ENCODE assay signal across 9 cellular contexts in genomic region chrX:49071877-49072711, GRCh38. TPM values are rescaled to one million over a fixed set of nuclear protein-coding genes. Genes with fewer than 3 reads are reported as not detected.
A peak's percentile ranks its signal among the peaks of the same experiment; 100 is the strongest.
DNase-seq lines count a peak whose midpoint lies in the region; ATAC-seq, FAIRE-seq and TF ChIP-seq lines count a peak whose summit lies in the region.
"Had no signal": no experiment of that assay in that cellular context is flagged by ENCODE, and none has a peak within 500 bp of the region (broad histone marks: within the 10 kb centered on the region; RNA-seq: fewer than 3 reads in every experiment).

No MANE protein-coding gene starts in this region.

- DNase-seq in AG20443 (ENCODE audit: low spot score) (peak; percentile 34), foreskin fibroblast (peak; percentile 57 to 85), neuronal stem cell (ENCODE audit: low spot score) (no peak), HK-2 (ENCODE audit: unreplicated experiment) (no peak), D721Med (ENCODE audit: insufficient read length, low spot score) (no peak)
- DNase-seq in activated CD8-positive, alpha-beta T cell treated with anti-CD3 and anti-CD28 coated beads for 36 hours: no peak

- H3K79me1 ChIP-seq in neuronal stem cell (ENCODE audit: low read depth, low read length): peaks cover 3% of the 10 kb centered on the region

- peak overlapping the region; percentile 76 to 79 for H3K4me3 ChIP-seq in foreskin fibroblast (ENCODE audit: low read depth in 1 of 2, low read length in 2 of 2)
- peak overlapping the region in 1 of 2 donors; percentile 88 for H3K4me3 ChIP-seq in neuronal stem cell (ENCODE audit: low read length in 2 of 2)
- H3K4me3 ChIP-seq: GM12878 had no signal

- peak overlapping the region; percentile 60 for H3K9ac ChIP-seq in neuronal stem cell (ENCODE audit: low read depth, low read length, poor library complexity)

- ATAC-seq in activated CD8-positive, alpha-beta T cell treated with anti-CD3 and anti-CD28 coated beads for 36 hours: no peak
- no peak for ATAC-seq in stimulated activated memory B cell treated with anti-CD40 and anti-IgM and Interleukin-4, amounts not matched to agents 10 μg/mL and 1 μg/mL and 100 μg/mL, for 72 hours
- ATAC-seq in HG03432 (IDR thresholded peaks at IDR 0.05; ENCODE audit: unreplicated experiment): no peak
- ATAC-seq: GM12878 had no signal

- no peak overlapping the region for H3K23ac ChIP-seq in neuronal stem cell (ENCODE audit: low read depth, low read length, poor library complexity)

- H3K27me3 Mint-ChIP-seq in activated CD8-positive, alpha-beta T cell treated with anti-CD3 and anti-CD28 coated beads for 36 hours: no peaks in the 10 kb centered on the region
- H3K27me3 Mint-ChIP-seq in stimulated activated memory B cell treated with anti-CD40 and anti-IgM and Interleukin-4, amounts not matched to agents 10 μg/mL and 1 μg/mL and 100 μg/mL, for 72 hours: no peaks in the 10 kb centered on the region

- no peak overlapping the region for H2AFZ ChIP-seq in neuronal stem cell (ENCODE audit: low read length)

- POLR2A ChIA-PET in activated CD8-positive, alpha-beta T cell treated with anti-CD3 and anti-CD28 coated beads for 36 hours (lab: Charles Lee): no interaction called here

- no peak for FAIRE-seq in D721Med (lab: Jason Lieb, UNC)
- FAIRE-seq: GM12878 had no signal

- no peak overlapping the region for H3K4ac ChIP-seq in neuronal stem cell (ENCODE audit: low read length)

- no peaks in the 10 kb centered on the region for H3K27me3 ChIP-seq in neuronal stem cell (ENCODE audit: control insufficient read depth in 3 of 3, insufficient read depth in 3 of 3, low read depth in 1 of 3, low read length in 3 of 3)

- no peak for TF ChIP-seq CTCF in activated CD8-positive, alpha-beta T cell treated with anti-CD3 and anti-CD28 coated beads for 36 hours (IDR thresholded peaks at IDR 0.05)
- no peak for TF ChIP-seq CTCF in foreskin fibroblast (IDR thresholded peaks at IDR 0.05; ENCODE audit: low read depth, low read length)
- TF ChIP-seq CTCF in D721Med (IDR thresholded peaks at IDR 0.05; ENCODE audit: insufficient read depth, missing control alignments): no peak

- H3K36me3 Mint-ChIP-seq in activated CD8-positive, alpha-beta T cell treated with anti-CD3 and anti-CD28 coated beads for 36 hours (ENCODE audit: low read depth): peaks cover 18% of the 10 kb centered on the region
- peaks cover 26% of the 10 kb centered on the region for H3K36me3 Mint-ChIP-seq in stimulated activated memory B cell treated with anti-CD40 and anti-IgM and Interleukin-4, amounts not matched to agents 10 μg/mL and 1 μg/mL and 100 μg/mL, for 72 hours

- CTCF ChIA-PET in activated CD8-positive, alpha-beta T cell treated with anti-CD3 and anti-CD28 coated beads for 36 hours (lab: Charles Lee): no interaction called here

- no peak overlapping the region for H3K27ac Mint-ChIP-seq in activated CD8-positive, alpha-beta T cell treated with anti-CD3 and anti-CD28 coated beads for 36 hours
- H3K27ac Mint-ChIP-seq in stimulated activated memory B cell treated with anti-CD40 and anti-IgM and Interleukin-4, amounts not matched to agents 10 μg/mL and 1 μg/mL and 100 μg/mL, for 72 hours: no peak overlapping the region

- H4K8ac ChIP-seq in neuronal stem cell (ENCODE audit: low read depth, low read length): no peak overlapping the region

- no CpG with 5 or more reads among the region's 63 CpGs for WGBS in neuronal stem cell (ENCODE audit: extremely low coverage in 2 of 2, insufficient read length in 2 of 2, insufficient replicate concordance in 1 of 2), 2 donors

- H3K9me3 ChIP-seq in neuronal stem cell (replicated peaks in 1 of 2; ENCODE audit: control insufficient read depth in 2 of 2, insufficient read depth in 1 of 2, low read depth in 1 of 2, low read length in 2 of 2): no peaks in the 10 kb centered on the region

- H3K14ac ChIP-seq in neuronal stem cell (ENCODE audit: low read length): no peak overlapping the region

- intact Hi-C loops in activated CD8-positive, alpha-beta T cell treated with anti-CD3 and anti-CD28 coated beads for 36 hours (cut with micrococcal nuclease): no loop called here

- no peak overlapping the region for H2BK12ac ChIP-seq in neuronal stem cell (ENCODE audit: low read length)

- no peak overlapping the region for H2BK5ac ChIP-seq in neuronal stem cell (ENCODE audit: low read length)

- no peak overlapping the region for H4K91ac ChIP-seq in neuronal stem cell (ENCODE audit: low read depth, low read length, poor library complexity)

- H3K4me3 Mint-ChIP-seq in activated CD8-positive, alpha-beta T cell treated with anti-CD3 and anti-CD28 coated beads for 36 hours: peak overlapping the region; percentile 81
- H3K4me3 Mint-ChIP-seq in stimulated activated memory B cell treated with anti-CD40 and anti-IgM and Interleukin-4, amounts not matched to agents 10 μg/mL and 1 μg/mL and 100 μg/mL, for 72 hours: no peak overlapping the region

- H2AK5ac ChIP-seq in neuronal stem cell (ENCODE audit: low read depth, low read length): no peak overlapping the region

- peaks cover 0 to 2% of the 10 kb centered on the region in 2 donors for H3K4me1 ChIP-seq in neuronal stem cell (ENCODE audit: control insufficient read depth in 2 of 2, insufficient read depth in 1 of 2, low read depth in 1 of 2, low read length in 2 of 2)

- H3K36me3 ChIP-seq in neuronal stem cell (replicated peaks in 1 of 2; ENCODE audit: control insufficient read depth in 2 of 2, insufficient read depth in 2 of 2, low read length in 2 of 2): peaks cover 0 to 31% of the 10 kb centered on the region in 2 donors

- H3K18ac ChIP-seq in neuronal stem cell (ENCODE audit: low read length): no peak overlapping the region

- peaks cover 15% of the 10 kb centered on the region for H3K4me1 Mint-ChIP-seq in activated CD8-positive, alpha-beta T cell treated with anti-CD3 and anti-CD28 coated beads for 36 hours (ENCODE audit: low read depth)
- H3K4me1 Mint-ChIP-seq in stimulated activated memory B cell treated with anti-CD40 and anti-IgM and Interleukin-4, amounts not matched to agents 10 μg/mL and 1 μg/mL and 100 μg/mL, for 72 hours: peaks cover 19% of the 10 kb centered on the region

- H3K27ac ChIP-seq in neuronal stem cell (replicated peaks; ENCODE audit: low read length): no peak overlapping the region

- H2BK120ac ChIP-seq in neuronal stem cell (ENCODE audit: low read depth, low read length): no peak overlapping the region

- H3K9me3 Mint-ChIP-seq in activated CD8-positive, alpha-beta T cell treated with anti-CD3 and anti-CD28 coated beads for 36 hours: no peaks in the 10 kb centered on the region
- peaks cover 7% of the 10 kb centered on the region for H3K9me3 Mint-ChIP-seq in stimulated activated memory B cell treated with anti-CD40 and anti-IgM and Interleukin-4, amounts not matched to agents 10 μg/mL and 1 μg/mL and 100 μg/mL, for 72 hours

- no peak overlapping the region for H2BK15ac ChIP-seq in neuronal stem cell (ENCODE audit: low read length)

- no peak overlapping the region for H3K4me2 ChIP-seq in neuronal stem cell (ENCODE audit: insufficient read depth, low read length, poor library complexity, severe bottlenecking)

RNA-seq across cellular contexts. Expression of gene PRAF2, which starts 1.7 kb away (rescaled TPM):
- total RNA-seq in activated CD8-positive, alpha-beta T cell treated with anti-CD3 and anti-CD28 coated beads for 36 hours: 10 to 100 TPM; 10.8 to 12.4 TPM
- 91.4 TPM for polyA plus RNA-seq in neuronal stem cell (2013, experiment 1 of 2)
- 93.5 TPM for polyA plus RNA-seq in neuronal stem cell (2013, experiment 2 of 2)

RNA-seq across cellular contexts. Expression of gene WDR45, which starts 7.6 kb away (rescaled TPM):
- 10 to 100 TPM; 16.9 to 19.6 TPM for total RNA-seq in activated CD8-positive, alpha-beta T cell treated with anti-CD3 and anti-CD28 coated beads for 36 hours
- polyA plus RNA-seq in neuronal stem cell (2013, experiment 1 of 2): 17.0 TPM
- polyA plus RNA-seq in neuronal stem cell (2013, experiment 2 of 2): 16.8 TPM

RNA-seq across cellular contexts. Expression of gene CCDC120, which starts 13.3 kb away (rescaled TPM):
- total RNA-seq in activated CD8-positive, alpha-beta T cell treated with anti-CD3 and anti-CD28 coated beads for 36 hours: 1 to 10 TPM; 3.5 to 3.7 TPM
- polyA plus RNA-seq in neuronal stem cell (2013, experiment 1 of 2): 5.3 TPM
- 5.6 TPM for polyA plus RNA-seq in neuronal stem cell (2013, experiment 2 of 2)

RNA-seq across cellular contexts. Expression of gene TFE3, which starts 28.9 kb away (rescaled TPM):
- total RNA-seq in activated CD8-positive, alpha-beta T cell treated with anti-CD3 and anti-CD28 coated beads for 36 hours: 10 to 100 TPM; 17.9 to 19.5 TPM
- 25.5 TPM for polyA plus RNA-seq in neuronal stem cell (2013, experiment 1 of 2)
- polyA plus RNA-seq in neuronal stem cell (2013, experiment 2 of 2): 25.7 TPM

RNA-seq across cellular contexts. Expression of gene GPKOW, which starts 51.4 kb away (rescaled TPM):
- total RNA-seq in activated CD8-positive, alpha-beta T cell treated with anti-CD3 and anti-CD28 coated beads for 36 hours: 10 to 100 TPM; 18.5 to 19.0 TPM
- 15.7 TPM for polyA plus RNA-seq in neuronal stem cell (2013, experiment 1 of 2)
- polyA plus RNA-seq in neuronal stem cell (2013, experiment 2 of 2): 15.6 TPM

Comparison
In these comparisons a context has a peak if more than half of its experiments do, and no peak if none do; other contexts are left out.
1. DNase-seq: peak in AG20443 (single experiment) and foreskin fibroblast (2 of 2); none in activated CD8-positive, alpha-beta T cell treated with anti-CD3 and anti-CD28 coated beads for 36 hours (single experiment), neuronal stem cell (single experiment), HK-2 (single experiment) and D721Med (single experiment).